Comparison of ENCODE assay signal across 21 cellular contexts in genomic region chr9:4922730-4923129, GRCh38.
A peak's percentile ranks its signal among the peaks of the same experiment; 100 is the strongest.
DNase-seq lines count a peak whose midpoint lies in the region; ATAC-seq and TF ChIP-seq lines count a peak whose summit lies in the region.
"Had no signal": no experiment of that assay in that cellular context is flagged by ENCODE, and none has a peak within 500 bp of the region (broad histone marks: within the 10 kb centered on the region; RNA-seq: fewer than 3 reads in every experiment).

No MANE protein-coding gene starts in this region.

- ATAC-seq in heart left ventricle (no peak), left lung (peak; percentile 92)
- ATAC-seq: HCT116 had no signal

- no peak for TF ChIP-seq POLR2A in heart left ventricle (IDR thresholded peaks at IDR 0.05)

- H3K36me3 ChIP-seq in cardiac muscle cell (no peaks in the 10 kb centered on the region), heart left ventricle (no peaks in the 10 kb centered on the region), left lung (no peaks in the 10 kb centered on the region), skeletal muscle tissue (ENCODE audit: control insufficient read depth in 3 of 3, insufficient read depth in 3 of 3, low read length in 3 of 3) (no peaks in the 10 kb centered on the region)
- H3K36me3 ChIP-seq: SJCRH30 had no signal

- H3K4me3 ChIP-seq in cardiac muscle cell (no peak overlapping the region), heart left ventricle (no peak overlapping the region), left lung (no peak overlapping the region), skeletal muscle tissue (ENCODE audit: low read length in 3 of 3) (no peak overlapping the region)
- H3K4me3 ChIP-seq: SJCRH30 had no signal

- WGBS in heart left ventricle, 4 donors = 84 to 91% (median 90%) methylated on average over 2 of the region's 2 CpGs

- no peak overlapping the region for H3K9ac ChIP-seq in skeletal muscle tissue (ENCODE audit: low read depth in 1 of 3, low read length in 3 of 3)

- H3K9me3 ChIP-seq in cardiac muscle cell (ENCODE audit: low read depth) = no peaks in the 10 kb centered on the region
- peaks cover 0 to 6% (median 0%) of the 10 kb centered on the region in 12 donors for H3K9me3 ChIP-seq in heart left ventricle
- peaks cover 0 to 7% of the 10 kb centered on the region in 2 donors for H3K9me3 ChIP-seq in left lung
- H3K9me3 ChIP-seq in skeletal muscle tissue (ENCODE audit: control insufficient read depth in 3 of 3, low read length in 3 of 3) = no peaks in the 10 kb centered on the region
- H3K9me3 ChIP-seq: SJCRH30 had no signal

- peaks cover 32% of the 10 kb centered on the region for H3K4me1 ChIP-seq in cardiac muscle cell (ENCODE audit: low read depth)
- peaks cover 0 to 20% (median 7%) of the 10 kb centered on the region in 12 donors for H3K4me1 ChIP-seq in heart left ventricle
- H3K4me1 ChIP-seq in left lung = peaks cover 0 to 14% of the 10 kb centered on the region in 2 donors
- peaks cover 11 to 29% (median 17%) of the 10 kb centered on the region in 3 donors for H3K4me1 ChIP-seq in skeletal muscle tissue (ENCODE audit: control insufficient read depth in 3 of 3, insufficient read depth in 3 of 3, low read length in 3 of 3)
- H3K4me1 ChIP-seq: SJCRH30 had no signal

- TF ChIP-seq CTCF in cardiac muscle cell (IDR thresholded peaks at IDR 0.05; ENCODE audit: low read depth, low read length) = no peak
- TF ChIP-seq CTCF in heart left ventricle (IDR thresholded peaks at IDR 0.05) = no peak
- no peak for TF ChIP-seq CTCF in left lung (IDR thresholded peaks at IDR 0.05)

- H3K27ac ChIP-seq in cardiac muscle cell = peak overlapping the region; percentile 58
- no peak overlapping the region for H3K27ac ChIP-seq in heart left ventricle
- peak overlapping the region in 1 of 2 donors; percentile 17 for H3K27ac ChIP-seq in left lung
- H3K27ac ChIP-seq in skeletal muscle tissue (ENCODE audit: low read depth, low read length) = peak overlapping the region; percentile 83
- H3K27ac ChIP-seq: C4-2B, HL-60, SJCRH30 had no signal

- DNase-seq in cardiac muscle cell (ENCODE audit: low read depth in 1 of 2, low spot score in 1 of 2) (no peak), heart left ventricle (no peak), left lung (no peak), NCI-H1436 (lab: John Stamatoyannopoulos, UW) (no peak), iPS-NIHi11 (ENCODE audit: low spot score) (no peak)
- DNase-seq in activated effector memory CD4-positive, alpha-beta T cell treated with Interleukin-2 at 50 U/mL for 16 hours = no peak
- DNase-seq: Calu3; CD8-positive, alpha-beta memory T cell; DMS153; KG1; NCI-H1092; NCI-H146; NCI-H2029; NCI-H226; NCI-H510A treated with DMSO at 0.1 percent for 48 hours; NCI-H774; SJCRH30 had no signal

- intact Hi-C loops in heart left ventricle (cut with DNase I) (loop anchor here in 4 of 10 donors (10.0 kb wide), 1 partner anchor 158 kb away; no protein-coding TSS in a partner anchor), left lung (cut with DNase I) (loop anchor here in 1 of 2 donors (5.0 kb wide), 1 partner anchor 160 kb away; no protein-coding TSS in a partner anchor)

- H3K27me3 ChIP-seq in cardiac muscle cell (no peaks in the 10 kb centered on the region), heart left ventricle (no peaks in the 10 kb centered on the region), left lung (no peaks in the 10 kb centered on the region), skeletal muscle tissue (ENCODE audit: control insufficient read depth in 3 of 3, insufficient read depth in 3 of 3, low read length in 3 of 3) (no peaks in the 10 kb centered on the region)
- H3K27me3 ChIP-seq: SJCRH30 had no signal

Comparison
In these comparisons a context has a peak if more than half of its experiments do, and no peak if none do; other contexts are left out.
1. H3K27ac ChIP-seq: peak in cardiac muscle cell (single experiment) and skeletal muscle tissue (single experiment); none in heart left ventricle (0 of 12).